9 cellular contexts compared by ENCODE assay signal in the genomic region with DNA sequence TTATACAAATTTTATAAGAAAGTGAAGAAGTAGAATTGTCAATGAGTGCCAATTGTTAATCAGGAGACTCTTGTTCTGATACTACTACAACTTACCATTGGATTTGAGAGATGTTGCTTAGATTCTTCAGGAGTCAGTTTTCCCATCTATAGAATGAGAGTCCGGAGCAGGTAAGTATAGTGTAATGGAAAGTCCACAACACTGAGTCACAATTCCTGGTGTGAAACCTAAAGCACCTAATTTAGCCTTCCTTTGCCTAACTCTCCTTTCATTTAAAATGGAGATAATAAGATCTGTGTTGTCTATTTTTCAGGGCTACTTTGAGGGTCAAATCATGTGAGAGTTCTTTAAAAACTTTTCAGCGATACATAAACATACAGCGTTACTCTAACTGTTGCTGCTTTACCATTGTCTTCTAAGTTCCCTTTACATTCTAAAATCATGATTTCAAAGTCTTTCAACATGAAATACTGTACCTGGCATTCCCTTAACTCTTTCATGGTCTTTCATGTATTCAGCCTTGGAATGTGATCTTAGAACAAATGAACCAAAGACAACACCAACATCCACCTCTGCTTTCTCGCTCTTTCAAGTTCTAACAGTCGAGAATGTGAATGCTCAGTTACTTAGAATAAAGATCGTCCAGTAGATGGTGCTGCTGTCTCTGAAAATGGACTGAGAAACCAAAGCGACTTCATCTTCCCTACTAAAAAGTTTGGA.
DNase-seq lines count a peak whose midpoint lies in the region; ATAC-seq and TF ChIP-seq lines count a peak whose summit lies in the region.
"Had no signal": no experiment of that assay in that cellular context is flagged by ENCODE, and none has a peak within 500 bp of the region (broad histone marks: within the 10 kb centered on the region; RNA-seq: fewer than 3 reads in every experiment).

No MANE protein-coding gene starts in this region.

- H3K4me3 ChIP-seq in NT2/D1 (ENCODE audit: insufficient read length, low read depth) (no peak overlapping the region), dorsolateral prefrontal cortex (no peak overlapping the region)

- ATAC-seq in left cardiac atrium (peak; percentile 23 to 57), GM21737 (IDR thresholded peaks at IDR 0.05; ENCODE audit: unreplicated experiment) (no peak)

- H3K9me3 Mint-ChIP-seq in nephron progenitor cell: peaks cover 14% of the 10 kb centered on the region
- H3K9me3 Mint-ChIP-seq: dendritic cell treated with granulocyte-macrophage colony-stimulating factor and Interleukin-4, amounts not matched to agents 40 ng/mL and 50 ng/mL, for 4 days had no signal

- TF ChIP-seq CTCF in dorsolateral prefrontal cortex (IDR thresholded peaks at IDR 0.05 in 54 of 56, conservative IDR thresholded peaks at IDR 0.05 in 2 of 56; ENCODE audit: low read depth in 1 of 56, partially characterized antibody in 56 of 56): peak; percentile 21 to 80 (median 62)
- peak; percentile 59 for TF ChIP-seq CTCF in nephron progenitor cell (IDR thresholded peaks at IDR 0.05)

- H3K4me3 Mint-ChIP-seq in nephron progenitor cell: no peak overlapping the region
- H3K4me3 Mint-ChIP-seq: dendritic cell treated with granulocyte-macrophage colony-stimulating factor and Interleukin-4, amounts not matched to agents 40 ng/mL and 50 ng/mL, for 4 days had no signal

- peaks cover 3% of the 10 kb centered on the region for H3K4me1 ChIP-seq in NT2/D1 (ENCODE audit: insufficient read depth, insufficient read length)

- H3K9me3 ChIP-seq in NT2/D1 (ENCODE audit: insufficient read depth, low read length): no peaks in the 10 kb centered on the region

- intact Hi-C loops in left cardiac atrium (cut with DNase I) (no loop called here), cardiac septum (cut with DNase I) (no loop called here), dorsolateral prefrontal cortex (cut with DNase I) (loop anchor here in 1 of 2 donors (5.0 kb wide), 1 partner anchor 940 kb away; no protein-coding TSS in a partner anchor)

- no peaks in the 10 kb centered on the region for H3K36me3 Mint-ChIP-seq in nephron progenitor cell (ENCODE audit: low read depth)

- H3K27me3 ChIP-seq in NT2/D1 (ENCODE audit: insufficient read depth, insufficient read length) (peaks cover 9% of the 10 kb centered on the region), dorsolateral prefrontal cortex (peaks cover 0 to 10% (median 0%) of the 10 kb centered on the region in 45 donors)

- no peaks in the 10 kb centered on the region for H3K36me3 ChIP-seq in NT2/D1 (ENCODE audit: insufficient read depth, insufficient read length, low read length)

- H3K9ac ChIP-seq in NT2/D1 (ENCODE audit: insufficient read length, low read depth): no peak overlapping the region

- H3K27me3 Mint-ChIP-seq in nephron progenitor cell (ENCODE audit: low read depth, poor library complexity): peaks cover 15% of the 10 kb centered on the region
- H3K27me3 Mint-ChIP-seq: dendritic cell treated with granulocyte-macrophage colony-stimulating factor and Interleukin-4, amounts not matched to agents 40 ng/mL and 50 ng/mL, for 4 days had no signal

- H3K27ac ChIP-seq in dorsolateral prefrontal cortex: no peak overlapping the region

- DNase-seq in left cardiac atrium (no peak), cardiac septum (ENCODE audit: low spot score) (no peak), HT-29 (ENCODE audit: low spot score) (peak; percentile 83), NT2/D1 (ENCODE audit: low read depth, low spot score) (peak; percentile 78), dorsolateral prefrontal cortex (no peak), nephron progenitor cell (peak; percentile 24), NK-92 (lab: John Stamatoyannopoulos, UW; ENCODE audit: unreplicated experiment) (no peak)

- peaks cover 25% of the 10 kb centered on the region for H3K4me1 Mint-ChIP-seq in nephron progenitor cell

- H3K27ac Mint-ChIP-seq in nephron progenitor cell: no peak overlapping the region
- H3K27ac Mint-ChIP-seq: dendritic cell treated with granulocyte-macrophage colony-stimulating factor and Interleukin-4, amounts not matched to agents 40 ng/mL and 50 ng/mL, for 4 days had no signal

Comparison
In these comparisons a context has a peak if more than half of its experiments do, and no peak if none do; other contexts are left out.
1. DNase-seq: peak in HT-29 (single experiment), NT2/D1 (single experiment) and nephron progenitor cell (single experiment); none in left cardiac atrium (single experiment), cardiac septum (single experiment), dorsolateral prefrontal cortex (0 of 10) and NK-92 (single experiment).